ENCODE assay signal across 10 cellular contexts in genomic region chr3:112334709-112335108, GRCh38. TPM values are rescaled to one million over a fixed set of nuclear protein-coding genes. Genes with fewer than 3 reads are reported as not detected.
DNase-seq lines count a peak whose midpoint lies in the region; ATAC-seq, FAIRE-seq and TF ChIP-seq lines count a peak whose summit lies in the region.
"Had no signal": no experiment of that assay in that cellular context is flagged by ENCODE, and none has a peak within 500 bp of the region (broad histone marks: within the 10 kb centered on the region; RNA-seq: fewer than 3 reads in every experiment).

No MANE protein-coding gene starts in this region.

- H3K9me3 ChIP-seq in astrocyte (ENCODE audit: insufficient read depth, low read depth, low read length) = no peaks in the 10 kb centered on the region
- no peaks in the 10 kb centered on the region for H3K9me3 ChIP-seq in prostate gland

- no peak overlapping the region for H3K4me2 ChIP-seq in astrocyte (ENCODE audit: low read length)

- no peak for TF ChIP-seq CTCF in astrocyte (IDR thresholded peaks at IDR 0.05; ENCODE audit: insufficient read depth, low read depth, low read length)
- no peak for TF ChIP-seq CTCF in prostate gland (IDR thresholded peaks at IDR 0.05)

- H3K27me3 ChIP-seq in astrocyte (ENCODE audit: insufficient read depth, low read length) (no peaks in the 10 kb centered on the region), prostate gland (replicated peaks; ENCODE audit: insufficient read depth) (no peaks in the 10 kb centered on the region)

- no peak overlapping the region for H3K9ac ChIP-seq in astrocyte (ENCODE audit: low read length)

- no peaks in the 10 kb centered on the region for H3K27me3 Mint-ChIP-seq in T-helper 2 cell treated with Interferon-gamma antibody and Interleukin-4, amounts not matched to agents 5 μg/mL and 100 μg/mL, for 36 hours (ENCODE audit: low read depth)
- H3K27me3 Mint-ChIP-seq in astrocyte (ENCODE audit: low read depth, unreplicated experiment) = no peaks in the 10 kb centered on the region
- no peaks in the 10 kb centered on the region for H3K27me3 Mint-ChIP-seq in memory B cell

- H3K4me1 Mint-ChIP-seq in T-helper 2 cell treated with Interferon-gamma antibody and Interleukin-4, amounts not matched to agents 5 μg/mL and 100 μg/mL, for 36 hours (ENCODE audit: low read depth) = peaks cover 56% of the 10 kb centered on the region
- H3K4me1 Mint-ChIP-seq in astrocyte (ENCODE audit: low read depth, unreplicated experiment) = peaks cover 24% of the 10 kb centered on the region
- H3K4me1 Mint-ChIP-seq in memory B cell = peaks cover 28% of the 10 kb centered on the region

- no peaks in the 10 kb centered on the region for H3K79me2 ChIP-seq in astrocyte (ENCODE audit: insufficient read depth, low read length)

- H3K36me3 ChIP-seq in astrocyte (ENCODE audit: insufficient read depth, low read length) (no peaks in the 10 kb centered on the region), prostate gland (no peaks in the 10 kb centered on the region)

- no peaks in the 10 kb centered on the region for H3K9me3 Mint-ChIP-seq in T-helper 2 cell treated with Interferon-gamma antibody and Interleukin-4, amounts not matched to agents 5 μg/mL and 100 μg/mL, for 36 hours
- H3K9me3 Mint-ChIP-seq in astrocyte (ENCODE audit: unreplicated experiment) = no peaks in the 10 kb centered on the region
- no peaks in the 10 kb centered on the region for H3K9me3 Mint-ChIP-seq in memory B cell

- H4K20me1 ChIP-seq in astrocyte (ENCODE audit: insufficient read depth, low read length) = no peaks in the 10 kb centered on the region

- DNase-seq in T-helper 2 cell treated with Interferon-gamma antibody and Interleukin-4, amounts not matched to agents 5 μg/mL and 100 μg/mL, for 36 hours (ENCODE audit: low spot score) = no peak
- no peak for DNase-seq in T-helper 2 cell
- no peak for DNase-seq in astrocyte (ENCODE audit: low read depth)
- no peak for DNase-seq in memory B cell (ENCODE audit: low spot score in 2 of 2)
- no peak for DNase-seq in prostate gland (ENCODE audit: low spot score)
- no peak for DNase-seq in activated effector memory CD4-positive, alpha-beta T cell treated with anti-CD3 and anti-CD28 coated beads, Interleukin-2, amount 50 U/mL, for 16 hours
- DNase-seq: cortex of kidney had no signal

- H2AFZ ChIP-seq in astrocyte (ENCODE audit: low read depth, low read length) = no peak overlapping the region

- peaks cover 4% of the 10 kb centered on the region for H3K36me3 Mint-ChIP-seq in T-helper 2 cell treated with Interferon-gamma antibody and Interleukin-4, amounts not matched to agents 5 μg/mL and 100 μg/mL, for 36 hours (ENCODE audit: low read depth)
- no peaks in the 10 kb centered on the region for H3K36me3 Mint-ChIP-seq in astrocyte (ENCODE audit: low read depth, unreplicated experiment)
- peaks cover 2% of the 10 kb centered on the region for H3K36me3 Mint-ChIP-seq in memory B cell

- intact Hi-C loops in prostate gland (cut with DNase I) = loop anchor here (5.0 kb wide), 1 partner anchor 58 kb away; no protein-coding TSS in a partner anchor

- TF ChIP-seq POLR2A in prostate gland (IDR thresholded peaks at IDR 0.05) = no peak

- H3K27ac Mint-ChIP-seq in T-helper 2 cell treated with Interferon-gamma antibody and Interleukin-4, amounts not matched to agents 5 μg/mL and 100 μg/mL, for 36 hours = peak overlapping the region; percentile 84
- H3K27ac Mint-ChIP-seq in astrocyte (ENCODE audit: unreplicated experiment) (no peak overlapping the region), memory B cell (no peak overlapping the region)

- no peak overlapping the region for H3K27ac ChIP-seq in astrocyte (ENCODE audit: low read depth, low read length)
- peak overlapping the region; percentile 94 for H3K27ac ChIP-seq in temporal lobe (ENCODE audit: low read depth, low read length)
- H3K27ac ChIP-seq in prostate gland = peak overlapping the region in 1 of 2 donors; percentile 67

- ATAC-seq in memory B cell (ENCODE audit: low read depth) (no peak), HG03159 (IDR thresholded peaks at IDR 0.05; ENCODE audit: unreplicated experiment) (no peak)

- 15% methylated on average over 4 of the region's 4 CpGs for whole genome bisulfite sequencing in prostate gland

- H3K4me3 Mint-ChIP-seq in T-helper 2 cell treated with Interferon-gamma antibody and Interleukin-4, amounts not matched to agents 5 μg/mL and 100 μg/mL, for 36 hours = peak overlapping the region; percentile 88
- H3K4me3 Mint-ChIP-seq in astrocyte (ENCODE audit: unreplicated experiment) = peak overlapping the region; percentile 90
- H3K4me3 Mint-ChIP-seq in memory B cell = peak overlapping the region; percentile 44

- H3K4me3 ChIP-seq in astrocyte (ENCODE audit: insufficient read depth, low read depth, low read length) (no peak overlapping the region), prostate gland (no peak overlapping the region)

- H3K4me1 ChIP-seq in astrocyte (ENCODE audit: insufficient read depth, low read length) (peaks cover 4% of the 10 kb centered on the region), prostate gland (replicated peaks) (no peaks in the 10 kb centered on the region)

- FAIRE-seq in astrocyte (lab: Jason Lieb, UNC) = no peak
- FAIRE-seq: A204.1 had no signal

RNA-seq across cellular contexts. Expression of gene CD200, which starts 1.8 kb away (rescaled TPM):
- total RNA-seq in astrocyte = 11.1 and 13.2 TPM in 2 replicates
- total RNA-seq in temporal lobe = 46.2 TPM
- total RNA-seq in prostate gland = 1 to 10 TPM; 5.2 to 6.3 TPM

RNA-seq across cellular contexts. Expression of gene SLC9C1, which starts 40.7 kb away (rescaled TPM):
- total RNA-seq in astrocyte (not detected in 2 replicates), temporal lobe (0.25 TPM), prostate gland (under 1 TPM in 1 of 2 donors, not detected in 1; 0.91 TPM)
